Comparison of ENCODE assay signal across 19 cellular contexts in the genomic region with DNA sequence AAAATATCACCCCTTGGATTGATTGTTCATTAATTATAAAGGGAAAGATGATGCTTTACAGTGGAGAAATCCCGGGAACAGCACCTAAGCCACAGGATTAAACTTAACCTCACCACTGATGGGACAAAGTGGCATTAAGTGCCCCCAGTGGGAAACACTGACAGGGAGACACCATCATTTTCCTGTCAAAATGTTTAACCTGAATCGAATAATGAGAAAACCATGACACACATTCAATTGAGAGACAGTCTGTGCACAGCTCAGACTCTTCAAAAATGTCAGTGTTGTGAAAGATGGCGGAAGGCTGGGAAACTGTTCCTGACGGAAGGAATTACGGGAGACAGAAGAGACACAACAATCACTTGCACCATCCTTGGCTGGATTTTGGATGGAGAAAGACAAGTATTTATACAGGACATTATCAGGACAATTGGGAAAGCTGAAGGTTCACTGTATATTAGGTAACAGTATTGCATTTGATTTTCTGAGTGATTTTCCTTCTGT.
A peak's percentile ranks its signal among the peaks of the same experiment; 100 is the strongest.
DNase-seq lines count a peak whose midpoint lies in the region; ATAC-seq and TF ChIP-seq lines count a peak whose summit lies in the region.
"Had no signal": no experiment of that assay in that cellular context is flagged by ENCODE, and none has a peak within 500 bp of the region (broad histone marks: within the 10 kb centered on the region; RNA-seq: fewer than 3 reads in every experiment).

No MANE protein-coding gene starts in this region.

- no peak overlapping the region for H2BK120ac ChIP-seq in trophoblast cell (ENCODE audit: insufficient read depth, low read length, poor library complexity)

- H4K12ac ChIP-seq in trophoblast cell (ENCODE audit: low read depth, low read length) = no peak overlapping the region

- H3K79me1 ChIP-seq in trophoblast cell (ENCODE audit: low read length) = no peaks in the 10 kb centered on the region

- H3K23ac ChIP-seq in trophoblast cell (ENCODE audit: low read length) = no peak overlapping the region

- no peak overlapping the region for H4K91ac ChIP-seq in trophoblast cell (ENCODE audit: low read depth, low read length)

- H3K79me2 ChIP-seq in trophoblast cell (ENCODE audit: control insufficient read depth, insufficient read depth, low read length, poor library complexity) = no peaks in the 10 kb centered on the region

- H2AFZ ChIP-seq in trophoblast cell (ENCODE audit: insufficient read depth, low read length, poor library complexity) = no peak overlapping the region

- no peaks in the 10 kb centered on the region for H3K27me3 ChIP-seq in right atrium auricular region
- peaks cover 0 to 10% (median 0%) of the 10 kb centered on the region in 9 donors for H3K27me3 ChIP-seq in heart left ventricle
- no peaks in the 10 kb centered on the region for H3K27me3 ChIP-seq in trophoblast cell (ENCODE audit: insufficient read depth, low read length)
- H3K27me3 ChIP-seq: BLaER1 had no signal

- no peak for TF ChIP-seq CTCF in right atrium auricular region (IDR thresholded peaks at IDR 0.05)
- TF ChIP-seq CTCF in heart left ventricle (IDR thresholded peaks at IDR 0.05) = no peak
- no peak for TF ChIP-seq CTCF in VCaP (conservative IDR thresholded peaks at IDR 0.05)

- no peak overlapping the region for H3K9ac ChIP-seq in trophoblast cell (ENCODE audit: low read length)
- H3K9ac ChIP-seq: BLaER1 had no signal

- H3K9me3 ChIP-seq in right atrium auricular region (no peaks in the 10 kb centered on the region), heart left ventricle (peaks cover 0 to 3% (median 0%) of the 10 kb centered on the region in 12 donors), trophoblast cell (ENCODE audit: insufficient read depth, low read depth, low read length) (peaks cover 2% of the 10 kb centered on the region)
- H3K9me3 ChIP-seq: BE2C, BLaER1 had no signal

- 90 to 94% (median 93%) methylated on average over 5 of the region's 5 CpGs for WGBS in heart left ventricle, 4 donors
- WGBS in trophoblast cell (ENCODE audit: extremely low coverage, insufficient coverage, insufficient read length) = no CpG with 5 or more reads among the region's 5 CpGs

- TF ChIP-seq POLR2A in heart left ventricle (IDR thresholded peaks at IDR 0.05) = no peak

- no peak for ATAC-seq in heart left ventricle
- ATAC-seq: GM12878 had no signal

- no peak overlapping the region for H3K18ac ChIP-seq in trophoblast cell (ENCODE audit: low read length)

- peak; percentile 11 for DNase-seq in right atrium auricular region (ENCODE audit: low spot score)
- no peak for DNase-seq in heart left ventricle
- peak; percentile 12 for DNase-seq in islet precursor cell
- peak; percentile 57 to 75 for DNase-seq in trophoblast cell
- DNase-seq in H4 (ENCODE audit: low spot score) = no peak
- DNase-seq in NOMO-1 treated with DMSO at 0.1 percent for 48 hours (lab: John Stamatoyannopoulos, UW; ENCODE audit: unreplicated experiment) = no peak
- DNase-seq in GDM1 (lab: John Stamatoyannopoulos, UW) = no peak
- DNase-seq: 8988T; ACHN; BE2C; C1 segment of cervical spinal cord; CD4-positive, alpha-beta memory T cell; CD4-positive, CD25-positive, alpha-beta regulatory T cell; CD8-positive, alpha-beta memory T cell; COR-L47; DMS79 treated with DMSO at 0.1 percent for 48 hours had no signal

- no peak overlapping the region for H3K27ac ChIP-seq in right atrium auricular region
- H3K27ac ChIP-seq in heart left ventricle = no peak overlapping the region
- H3K27ac ChIP-seq in VCaP = peak overlapping the region; percentile 83
- no peak overlapping the region for H3K27ac ChIP-seq in trophoblast cell (ENCODE audit: low read depth, low read length)
- H3K27ac ChIP-seq: BLaER1 had no signal

- H4K8ac ChIP-seq in trophoblast cell (ENCODE audit: low read depth, low read length) = no peak overlapping the region

- peak overlapping the region; percentile 53 for H2BK12ac ChIP-seq in trophoblast cell (ENCODE audit: low read length)

- intact Hi-C loops in heart left ventricle (cut with DNase I) = no loop called here

- no peak overlapping the region for H2BK5ac ChIP-seq in trophoblast cell (ENCODE audit: low read depth, low read length, poor library complexity)

- no peak overlapping the region for H3K4me3 ChIP-seq in right atrium auricular region
- H3K4me3 ChIP-seq in heart left ventricle = no peak overlapping the region
- H3K4me3 ChIP-seq in trophoblast cell (ENCODE audit: low read depth, low read length) = no peak overlapping the region
- H3K4me3 ChIP-seq: BLaER1, GM12878 had no signal

- H3K4ac ChIP-seq in trophoblast cell (ENCODE audit: low read depth, low read length) = no peak overlapping the region

- H3K36me3 ChIP-seq in right atrium auricular region (no peaks in the 10 kb centered on the region), heart left ventricle (no peaks in the 10 kb centered on the region), trophoblast cell (ENCODE audit: control insufficient read depth in 1 of 2, insufficient read depth in 2 of 2, low read length in 2 of 2) (peaks cover 0 to 3% of the 10 kb centered on the region in 2 experiments)
- H3K36me3 ChIP-seq: BE2C, BLaER1 had no signal

- H2AK5ac ChIP-seq in trophoblast cell (ENCODE audit: low read length) = no peak overlapping the region

- no peak overlapping the region for H3K14ac ChIP-seq in trophoblast cell (ENCODE audit: low read length)

- H3K4me1 ChIP-seq in right atrium auricular region (no peaks in the 10 kb centered on the region), heart left ventricle (no peaks in the 10 kb centered on the region), trophoblast cell (ENCODE audit: control insufficient read depth in 1 of 2, insufficient read depth in 2 of 2, low read length in 2 of 2) (peaks cover 0 to 7% of the 10 kb centered on the region in 2 experiments)
- H3K4me1 ChIP-seq: BE2C had no signal

- H3K4me2 ChIP-seq in trophoblast cell (ENCODE audit: low read length) = no peak overlapping the region
- H3K4me2 ChIP-seq: BLaER1 had no signal

Comparison
In these comparisons a context has a peak if more than half of its experiments do, and no peak if none do; other contexts are left out.
1. DNase-seq: peak in right atrium auricular region (single experiment), islet precursor cell (single experiment) and trophoblast cell (2 of 2); none in heart left ventricle (0 of 5), H4 (single experiment), NOMO-1 treated with DMSO at 0.1 percent for 48 hours (single experiment) and GDM1 (single experiment).